In the genomic region with DNA sequence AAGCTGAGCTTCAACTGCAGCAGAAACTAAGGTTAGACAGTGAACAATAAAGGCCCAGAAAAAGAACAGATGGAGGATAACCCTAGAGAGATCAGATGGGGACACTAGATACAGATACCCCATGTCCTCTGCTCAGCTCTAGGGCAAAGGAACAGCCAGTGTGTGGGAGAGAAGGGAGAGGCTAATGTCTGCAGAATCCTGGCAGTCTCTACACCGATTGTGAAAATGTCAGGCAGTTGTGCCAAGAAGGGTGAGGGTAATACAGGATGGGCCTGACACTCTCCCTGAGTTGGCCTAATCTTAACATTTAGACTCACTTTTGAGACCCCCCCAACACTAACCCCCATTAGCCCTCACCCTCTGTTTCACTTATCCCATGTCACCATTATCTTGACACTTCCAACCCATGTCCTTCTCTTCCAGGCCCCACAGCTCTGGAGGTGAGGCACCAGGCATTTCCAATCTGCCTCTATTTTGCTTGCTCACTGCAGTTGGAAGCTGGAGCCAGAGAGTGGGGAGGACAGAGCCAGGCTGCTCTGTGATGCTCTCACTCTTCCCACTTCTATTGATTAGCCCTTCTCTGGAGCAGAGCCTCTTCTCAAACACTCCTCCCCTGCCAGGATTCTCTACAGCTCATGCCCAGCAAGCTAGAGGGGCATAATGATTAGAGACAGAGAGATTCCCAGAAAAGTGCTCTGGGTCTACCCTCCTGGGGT, we compare ENCODE assay signal across 19 cellular contexts. TPM values are rescaled to one million over a fixed set of nuclear protein-coding genes. Genes with fewer than 3 reads are reported as not detected.
A peak's percentile ranks its signal among the peaks of the same experiment; 100 is the strongest.
DNase-seq lines count a peak whose midpoint lies in the region; ATAC-seq, FAIRE-seq and TF ChIP-seq lines count a peak whose summit lies in the region.
"Had no signal": no experiment of that assay in that cellular context is flagged by ENCODE, and none has a peak within 500 bp of the region (broad histone marks: within the 10 kb centered on the region; RNA-seq: fewer than 3 reads in every experiment).

No MANE protein-coding gene starts in this region.

- no peak overlapping the region for H2AFZ ChIP-seq in HepG2 (ENCODE audit: low read length)
- H2AFZ ChIP-seq: GM23338 had no signal

- no peaks in the 10 kb centered on the region for H3K36me3 ChIP-seq in right lobe of liver
- no peaks in the 10 kb centered on the region for H3K36me3 ChIP-seq in HepG2 (replicated peaks in 1 of 2; ENCODE audit: control insufficient read depth in 1 of 2, insufficient read depth in 2 of 2, low read length in 2 of 2)
- no peaks in the 10 kb centered on the region for H3K36me3 ChIP-seq in heart left ventricle
- no peaks in the 10 kb centered on the region for H3K36me3 ChIP-seq in psoas muscle (ENCODE audit: insufficient read depth in 1 of 2, low read depth in 1 of 2)
- H3K36me3 ChIP-seq: pancreas had no signal

- TF ChIP-seq POLR2A in right lobe of liver (IDR thresholded peaks at IDR 0.05) (no peak), HepG2 (IDR thresholded peaks at IDR 0.05; ENCODE audit: insufficient read depth in 1 of 2, low read depth in 2 of 2, low read length in 2 of 2) (no peak), heart left ventricle (IDR thresholded peaks at IDR 0.05) (no peak)

- CTCF ChIA-PET in HepG2 (lab: Yijun Ruan, JAX; ENCODE audit: low intra/inter-chr PET ratio, low total read pairs) = no interaction called here

- ATAC-seq in right lobe of liver (peak; percentile 15 to 67 (median 46)), HepG2 (no peak), heart left ventricle (peak in 2 of 4 donors; percentile 3 to 8), psoas muscle (peak in 3 of 4 donors; percentile 7 to 18 (median 10))
- ATAC-seq: body of pancreas, GM23338, pancreas had no signal

- no peak overlapping the region for H3K4me3 ChIP-seq in right lobe of liver
- no peak overlapping the region for H3K4me3 ChIP-seq in HepG2 (replicated peaks in 1 of 3; ENCODE audit: insufficient read depth in 1 of 3, low read depth in 2 of 3, low read length in 3 of 3)
- peak overlapping the region in 9 of 12 donors; percentile 2 to 87 (median 73) for H3K4me3 ChIP-seq in heart left ventricle
- peak overlapping the region; percentile 85 for H3K4me3 ChIP-seq in psoas muscle
- H3K4me3 ChIP-seq: body of pancreas, GM23338, pancreas had no signal

- DNase-seq in right lobe of liver = peak in 2 of 3 donors; percentile 73 to 77
- DNase-seq in HepG2 (ENCODE audit: low spot score) = no peak
- peak in 3 of 5 donors; percentile 34 to 38 (median 34) for DNase-seq in heart left ventricle
- DNase-seq in psoas muscle = peak; percentile 13 to 43
- DNase-seq in activated CD4-positive, CD25-positive, alpha-beta regulatory T cell (lab: John Stamatoyannopoulos, UW) = no peak
- no peak for DNase-seq in frontal cortex (ENCODE audit: low spot score in 2 of 2)
- no peak for DNase-seq in NOMO-1 treated with dmso at 0.1 percent for 144 hours (lab: John Stamatoyannopoulos, UW; ENCODE audit: unreplicated experiment)
- DNase-seq in amygdala (lab: John Stamatoyannopoulos, UW) = no peak
- DNase-seq: activated CD4-positive, alpha-beta T cell treated with anti-CD3 and anti-CD28 coated beads, Interleukin-2, amount 50 U/mL, for 1 hour; activated naive CD4-positive, alpha-beta T cell treated with Interleukin-2 at 50 U/mL for 16 hours; body of pancreas; NCI-H1436; NCI-H2227 treated with DMSO at 0.1 percent for 48 hours; NK-92 treated with Interleukin-12 subunit alpha and Interleukin-12 subunit beta, amount 100 ng/mL, for 24 hours; pancreas; RPMI8226 had no signal

- H3K27me3 ChIP-seq in right lobe of liver = no peaks in the 10 kb centered on the region
- peaks cover 0 to 38% of the 10 kb centered on the region in 2 experiments; a peak in 2 of 5 replicates for H3K27me3 ChIP-seq in HepG2 (ENCODE audit: control insufficient read depth in 1 of 2, insufficient read depth in 2 of 2, low read length in 2 of 2)
- H3K27me3 ChIP-seq in heart left ventricle = no peaks in the 10 kb centered on the region
- H3K27me3 ChIP-seq in psoas muscle (ENCODE audit: insufficient read depth in 3 of 3, low read length in 2 of 3) = no peaks in the 10 kb centered on the region
- H3K27me3 ChIP-seq: body of pancreas, pancreas had no signal

- H3K4me1 ChIP-seq in right lobe of liver (peaks cover 0 to 63% (median 2%) of the 10 kb centered on the region in 4 donors), HepG2 (ENCODE audit: insufficient read depth, low read length) (peaks cover 29% of the 10 kb centered on the region), heart left ventricle (peaks cover 3 to 66% (median 49%) of the 10 kb centered on the region in 12 donors), psoas muscle (peaks cover 67% of the 10 kb centered on the region)

- no peak for FAIRE-seq in HepG2 (lab: Jason Lieb, UNC)
- no peak for FAIRE-seq in frontal cortex (lab: Jason Lieb, UNC)
- FAIRE-seq: A204.1, pancreas had no signal

- H3K4me2 ChIP-seq in HepG2 (ENCODE audit: low read depth, low read length) = no peak overlapping the region
- H3K4me2 ChIP-seq: GM23338, KMS-11 had no signal

- H3K9me3 ChIP-seq in right lobe of liver (no peaks in the 10 kb centered on the region), HepG2 (ENCODE audit: low read length) (no peaks in the 10 kb centered on the region), heart left ventricle (no peaks in the 10 kb centered on the region), psoas muscle (no peaks in the 10 kb centered on the region)
- H3K9me3 ChIP-seq: body of pancreas, pancreas had no signal

- no peak overlapping the region for H3K9ac ChIP-seq in HepG2 (ENCODE audit: insufficient read depth, low read depth, low read length)
- H3K9ac ChIP-seq: KMS-11 had no signal

- POLR2A ChIA-PET in HepG2 (lab: Yijun Ruan, JAX) = no interaction called here

- no TSS peak for BruUV-seq in HepG2 (replicated peaks; lab: Mats Ljungman, UMichigan)

- H3K27ac ChIP-seq in right lobe of liver = peak overlapping the region in 2 of 3 donors; percentile 2 to 59
- no peak overlapping the region for H3K27ac ChIP-seq in HepG2 (ENCODE audit: extremely low read length, insufficient read depth, low read length)
- H3K27ac ChIP-seq in heart left ventricle = peak overlapping the region; percentile 65 to 99 (median 92)
- peak overlapping the region; percentile 92 for H3K27ac ChIP-seq in psoas muscle
- H3K27ac ChIP-seq: body of pancreas, KMS-11, pancreas had no signal

- no CpG with 5 or more reads among the region's 1 CpG for WGBS in right lobe of liver (ENCODE audit: insufficient coverage, low coverage, low lambda C conversion rate, missing lambda C conversion rate)
- 0% methylated on average over 1 of the region's 1 CpG for WGBS in HepG2 (ENCODE audit: low lambda C conversion rate)
- WGBS in heart left ventricle, 4 donors = 12 to 18% (median 16%) methylated on average over 1 of the region's 1 CpG
- WGBS in psoas muscle, 3 donors = 13 to 25% (median 15%) methylated on average over 1 of the region's 1 CpG

- no peaks in the 10 kb centered on the region; the same call in 1 of the 2 replicates for H4K20me1 ChIP-seq in HepG2 (ENCODE audit: insufficient read depth, low read length)

- no peak for TF ChIP-seq CTCF in right lobe of liver (IDR thresholded peaks at IDR 0.05)
- TF ChIP-seq CTCF in HepG2 (CRISPR knock-in tag; IDR thresholded peaks at IDR 0.05) = no peak
- no peak for TF ChIP-seq CTCF in heart left ventricle (IDR thresholded peaks at IDR 0.05)
- TF ChIP-seq CTCF in psoas muscle (IDR thresholded peaks at IDR 0.05) = no peak

- in situ Hi-C loops in HepG2 (cut with HindIII; ENCODE audit: extremely low pct_ligation_motif_present, low pct_unique_long_range_greater_than_20kb) = no loop called here

- intact Hi-C loops in right lobe of liver (cut with DNase I) = no loop called here
- intact Hi-C loops in HepG2 (cut with micrococcal nuclease; ENCODE audit: unreplicated experiment) = no loop called here
- intact Hi-C loops in heart left ventricle (cut with DNase I) = no loop called here
- intact Hi-C loops in psoas muscle (cut with DNase I) = no loop called here

- TF ChIP-seq EP300 in HepG2 (IDR thresholded peaks at IDR 0.05; ENCODE audit: low read depth in 2 of 2, low read length in 2 of 2) = no peak
- TF ChIP-seq EP300 in HepG2 (CRISPR knock-in tag; IDR thresholded peaks at IDR 0.05; ENCODE audit: borderline replicate concordance) = no peak

- H3K79me2 ChIP-seq in HepG2 (ENCODE audit: insufficient read depth, low read length) = no peaks in the 10 kb centered on the region

- TF ChIP-seq RAD21 in HepG2 (CRISPR knock-in tag; IDR thresholded peaks at IDR 0.05) = no peak

RNA-seq across cellular contexts. Expression of gene BLOC1S1, which starts 3.0 kb away (rescaled TPM):
- 100 to 1,000 TPM in 3 of 6 experiments, 10 to 100 TPM in 3; 81.8 to 175 (median 99.0) TPM for total RNA-seq in right lobe of liver
- total RNA-seq in HepG2 (2016; rRNA removed; fragmentation: Illumina TruSeq; extraction: Trizol) = 95.3 and 99.7 TPM in 2 replicates
- 118 and 144 TPM in 2 replicates for total RNA-seq in HepG2 (2016; cell fraction: cytosol; rRNA removed; fragmentation: Illumina TruSeq; extraction: Trizol; ENCODE audit: low read depth)
- 97.9 and 110 TPM in 2 replicates for total RNA-seq in HepG2 (2016; cell fraction: insoluble cytoplasmic fraction; rRNA removed; fragmentation: Illumina TruSeq; extraction: Trizol)
- total RNA-seq in HepG2 (2016; cell fraction: membrane; rRNA removed; fragmentation: Illumina TruSeq; extraction: Trizol) = 102 and 108 TPM in 2 replicates
- total RNA-seq in HepG2 (2016; cell fraction: nucleus; rRNA removed; fragmentation: Illumina TruSeq; extraction: Trizol) = 34.2 and 48.7 TPM in 2 replicates
- 50.5 and 55.1 TPM in 2 replicates for polyA plus RNA-seq in HepG2 (2011; rRNA removed)
- 74.9 and 112 TPM in 2 replicates for polyA plus RNA-seq in HepG2 (2011; cell fraction: cytosol; rRNA removed)
- 22.5 and 27.2 TPM in 2 replicates for polyA plus RNA-seq in HepG2 (2011; cell fraction: nucleus; rRNA removed)
- 34.8 and 38.2 TPM in 2 replicates for polyA plus RNA-seq in HepG2 (2012)
- polyA plus RNA-seq in HepG2 (2016; cell fraction: cytosol; fragmentation: Illumina TruSeq; extraction: Trizol; ENCODE audit: low read depth) = 149 and 162 TPM in 2 replicates
- polyA plus RNA-seq in HepG2 (2016; cell fraction: insoluble cytoplasmic fraction; fragmentation: Illumina TruSeq; extraction: Trizol; ENCODE audit: low read depth) = 107 and 112 TPM in 2 replicates
- 91.5 and 100 TPM in 2 replicates for polyA plus RNA-seq in HepG2 (2016; cell fraction: membrane; fragmentation: Illumina TruSeq; extraction: Trizol; ENCODE audit: low read depth)
- polyA plus RNA-seq in HepG2 (2016; cell fraction: nucleus; fragmentation: Illumina TruSeq; extraction: Trizol; ENCODE audit: insufficient read depth, low read depth) = 64.2 and 67.2 TPM in 2 replicates
- polyA minus RNA-seq in HepG2 (2011; rRNA and poly(A)+ RNA removed; ENCODE audit: low replicate concordance) = 21.9 and 89.7 TPM in 2 replicates
- polyA minus RNA-seq in HepG2 (2011; cell fraction: cytosol; rRNA and poly(A)+ RNA removed) = 6.7 and 11.0 TPM in 2 replicates
- polyA minus RNA-seq in HepG2 (2011; cell fraction: nucleus; rRNA and poly(A)+ RNA removed) = 7.8 and 8.2 TPM in 2 replicates
- total RNA-seq in heart left ventricle = 100 to 1,000 TPM in 5 of 9 donors, 10 to 100 TPM in 4; 71.3 to 173 (median 131) TPM
- polyA plus RNA-seq in heart left ventricle = 100 to 1,000 TPM; 187 to 314 TPM
- 100 to 1,000 TPM; 127 to 193 (median 165) TPM for total RNA-seq in psoas muscle
- 100 to 1,000 TPM; 185 to 260 (median 228) TPM for polyA plus RNA-seq in psoas muscle
- 21.2 TPM for total RNA-seq in frontal cortex

RNA-seq across cellular contexts. Expression of gene ITGA7, which starts 5.2 kb away (rescaled TPM):
- total RNA-seq in right lobe of liver = 10 to 100 TPM in 3 of 6 experiments, 1 to 10 TPM in 3; 3.1 to 20.1 (median 8.3) TPM
- total RNA-seq in HepG2 (2016; rRNA removed; fragmentation: Illumina TruSeq; extraction: Trizol) = 0.24 and 0.75 TPM in 2 replicates
- not detected in 2 replicates for total RNA-seq in HepG2 (2016; cell fraction: cytosol; rRNA removed; fragmentation: Illumina TruSeq; extraction: Trizol; ENCODE audit: low read depth)
- 0.15 and 0.35 TPM in 2 replicates for total RNA-seq in HepG2 (2016; cell fraction: insoluble cytoplasmic fraction; rRNA removed; fragmentation: Illumina TruSeq; extraction: Trizol)
- total RNA-seq in HepG2 (2016; cell fraction: membrane; rRNA removed; fragmentation: Illumina TruSeq; extraction: Trizol) = 0.03 and 0.14 TPM in 2 replicates
- 1.3 and 1.5 TPM in 2 replicates for total RNA-seq in HepG2 (2016; cell fraction: nucleus; rRNA removed; fragmentation: Illumina TruSeq; extraction: Trizol)
- 0.65 and 1.8 TPM in 2 replicates for polyA plus RNA-seq in HepG2 (2011; rRNA removed)
- polyA plus RNA-seq in HepG2 (2011; cell fraction: cytosol; rRNA removed) = 0.16 and 0.28 TPM in 2 replicates
- 12.1 and 12.6 TPM in 2 replicates for polyA plus RNA-seq in HepG2 (2011; cell fraction: nucleus; rRNA removed)
- polyA plus RNA-seq in HepG2 (2012) = 1.1 and 1.2 TPM in 2 replicates
- polyA plus RNA-seq in HepG2 (2016; cell fraction: cytosol; fragmentation: Illumina TruSeq; extraction: Trizol; ENCODE audit: low read depth) = not detected in 2 replicates
- 0.28 TPM in 1 of 2 replicates, not detected in the other for polyA plus RNA-seq in HepG2 (2016; cell fraction: insoluble cytoplasmic fraction; fragmentation: Illumina TruSeq; extraction: Trizol; ENCODE audit: low read depth)
- polyA plus RNA-seq in HepG2 (2016; cell fraction: membrane; fragmentation: Illumina TruSeq; extraction: Trizol; ENCODE audit: low read depth) = not detected in 2 replicates
- polyA plus RNA-seq in HepG2 (2016; cell fraction: nucleus; fragmentation: Illumina TruSeq; extraction: Trizol; ENCODE audit: insufficient read depth, low read depth) = 1.7 and 2.7 TPM in 2 replicates
- polyA minus RNA-seq in HepG2 (2011; rRNA and poly(A)+ RNA removed; ENCODE audit: low replicate concordance) = 1.4 and 1.9 TPM in 2 replicates
- polyA minus RNA-seq in HepG2 (2011; cell fraction: cytosol; rRNA and poly(A)+ RNA removed) = not detected in 2 replicates
- polyA minus RNA-seq in HepG2 (2011; cell fraction: nucleus; rRNA and poly(A)+ RNA removed) = 2.2 and 3.1 TPM in 2 replicates
- total RNA-seq in heart left ventricle = 1,000 to 10,000 TPM in 1 of 9 donors, 100 to 1,000 TPM in 8; 199 to 1,007 (median 620) TPM
- 100 to 1,000 TPM; 173 to 573 TPM for polyA plus RNA-seq in heart left ventricle
- 100 to 1,000 TPM; 297 to 433 (median 350) TPM for total RNA-seq in psoas muscle
- 100 to 1,000 TPM in 2 of 3 donors, 10 to 100 TPM in 1; 51.8 to 254 (median 152) TPM for polyA plus RNA-seq in psoas muscle
- 3.7 TPM for total RNA-seq in frontal cortex

RNA-seq across cellular contexts. Expression of gene RDH5, which starts 7.3 kb away (rescaled TPM):
- total RNA-seq in right lobe of liver (10 to 100 TPM; 26.3 to 52.5 (median 43.0) TPM), HepG2 (2016; rRNA removed; fragmentation: Illumina TruSeq; extraction: Trizol) (1.0 and 2.6 TPM in 2 replicates), heart left ventricle (10 to 100 TPM in 8 of 9 donors, 1 to 10 TPM in 1; 5.9 to 20.5 (median 16.2) TPM), psoas muscle (10 to 100 TPM; 11.4 to 25.4 (median 16.0) TPM), frontal cortex (4.5 TPM)
- total RNA-seq in HepG2 (2016; cell fraction: cytosol; rRNA removed; fragmentation: Illumina TruSeq; extraction: Trizol; ENCODE audit: low read depth) = 1.2 and 1.5 TPM in 2 replicates
- 1.2 and 2.6 TPM in 2 replicates for total RNA-seq in HepG2 (2016; cell fraction: insoluble cytoplasmic fraction; rRNA removed; fragmentation: Illumina TruSeq; extraction: Trizol)
- 1.3 and 1.5 TPM in 2 replicates for total RNA-seq in HepG2 (2016; cell fraction: membrane; rRNA removed; fragmentation: Illumina TruSeq; extraction: Trizol)
- 4.5 and 6.2 TPM in 2 replicates for total RNA-seq in HepG2 (2016; cell fraction: nucleus; rRNA removed; fragmentation: Illumina TruSeq; extraction: Trizol)
- polyA plus RNA-seq in HepG2 (2011; rRNA removed) (5.7 TPM in 2 replicates), heart left ventricle (10 to 100 TPM; 25.8 to 42.4 TPM), psoas muscle (10 to 100 TPM in 2 of 3 donors, 1 to 10 TPM in 1; 7.0 to 14.0 (median 11.9) TPM)
- polyA plus RNA-seq in HepG2 (2011; cell fraction: cytosol; rRNA removed) = 2.4 and 3.4 TPM in 2 replicates
- polyA plus RNA-seq in HepG2 (2011; cell fraction: nucleus; rRNA removed) = 17.8 and 19.4 TPM in 2 replicates
- 3.3 and 4.2 TPM in 2 replicates for polyA plus RNA-seq in HepG2 (2012)
- polyA plus RNA-seq in HepG2 (2016; cell fraction: cytosol; fragmentation: Illumina TruSeq; extraction: Trizol; ENCODE audit: low read depth) = 0.41 and 0.84 TPM in 2 replicates
- polyA plus RNA-seq in HepG2 (2016; cell fraction: insoluble cytoplasmic fraction; fragmentation: Illumina TruSeq; extraction: Trizol; ENCODE audit: low read depth) = 0.71 and 0.91 TPM in 2 replicates
- 1.0 and 1.1 TPM in 2 replicates for polyA plus RNA-seq in HepG2 (2016; cell fraction: membrane; fragmentation: Illumina TruSeq; extraction: Trizol; ENCODE audit: low read depth)
- polyA plus RNA-seq in HepG2 (2016; cell fraction: nucleus; fragmentation: Illumina TruSeq; extraction: Trizol; ENCODE audit: insufficient read depth, low read depth) = 9.3 and 11.2 TPM in 2 replicates
- polyA minus RNA-seq in HepG2 (2011; rRNA and poly(A)+ RNA removed; ENCODE audit: low replicate concordance) = 4.1 and 8.8 TPM in 2 replicates
- polyA minus RNA-seq in HepG2 (2011; cell fraction: cytosol; rRNA and poly(A)+ RNA removed) = 0.53 and 0.79 TPM in 2 replicates
- polyA minus RNA-seq in HepG2 (2011; cell fraction: nucleus; rRNA and poly(A)+ RNA removed) = 11.6 and 16.1 TPM in 2 replicates

RNA-seq across cellular contexts. Expression of gene CD63, which starts 16.0 kb away (rescaled TPM):
- total RNA-seq in right lobe of liver (100 to 1,000 TPM; 213 to 556 (median 317) TPM), HepG2 (2016; rRNA removed; fragmentation: Illumina TruSeq; extraction: Trizol) (134 and 277 TPM in 2 replicates), heart left ventricle (1,000 to 10,000 TPM in 3 of 9 donors, 100 to 1,000 TPM in 6; 475 to 1,670 (median 767) TPM), psoas muscle (1,000 to 10,000 TPM in 2 of 4 donors, 100 to 1,000 TPM in 2; 592 to 1,401 (median 983) TPM), frontal cortex (227 TPM)
- total RNA-seq in HepG2 (2016; cell fraction: cytosol; rRNA removed; fragmentation: Illumina TruSeq; extraction: Trizol; ENCODE audit: low read depth) = 129 and 132 TPM in 2 replicates
- total RNA-seq in HepG2 (2016; cell fraction: insoluble cytoplasmic fraction; rRNA removed; fragmentation: Illumina TruSeq; extraction: Trizol) = 128 and 284 TPM in 2 replicates
- total RNA-seq in HepG2 (2016; cell fraction: membrane; rRNA removed; fragmentation: Illumina TruSeq; extraction: Trizol) = 138 and 152 TPM in 2 replicates
- total RNA-seq in HepG2 (2016; cell fraction: nucleus; rRNA removed; fragmentation: Illumina TruSeq; extraction: Trizol) = 203 and 224 TPM in 2 replicates
- polyA plus RNA-seq in HepG2 (2011; rRNA removed) (211 and 234 TPM in 2 replicates), heart left ventricle (1,000 to 10,000 TPM; 1,034 to 2,790 TPM), psoas muscle (1,000 to 10,000 TPM; 1,147 to 2,407 (median 1,257) TPM)
- polyA plus RNA-seq in HepG2 (2011; cell fraction: cytosol; rRNA removed) = 424 and 444 TPM in 2 replicates
- 140 and 196 TPM in 2 replicates for polyA plus RNA-seq in HepG2 (2011; cell fraction: nucleus; rRNA removed)
- 226 and 283 TPM in 2 replicates for polyA plus RNA-seq in HepG2 (2012)
- polyA plus RNA-seq in HepG2 (2016; cell fraction: cytosol; fragmentation: Illumina TruSeq; extraction: Trizol; ENCODE audit: low read depth) = 186 and 213 TPM in 2 replicates
- polyA plus RNA-seq in HepG2 (2016; cell fraction: insoluble cytoplasmic fraction; fragmentation: Illumina TruSeq; extraction: Trizol; ENCODE audit: low read depth) = 153 and 161 TPM in 2 replicates
- 149 and 167 TPM in 2 replicates for polyA plus RNA-seq in HepG2 (2016; cell fraction: membrane; fragmentation: Illumina TruSeq; extraction: Trizol; ENCODE audit: low read depth)
- polyA plus RNA-seq in HepG2 (2016; cell fraction: nucleus; fragmentation: Illumina TruSeq; extraction: Trizol; ENCODE audit: insufficient read depth, low read depth) = 381 and 422 TPM in 2 replicates
- polyA minus RNA-seq in HepG2 (2011; rRNA and poly(A)+ RNA removed; ENCODE audit: low replicate concordance) = 159 and 211 TPM in 2 replicates
- 94.7 and 99.2 TPM in 2 replicates for polyA minus RNA-seq in HepG2 (2011; cell fraction: cytosol; rRNA and poly(A)+ RNA removed)
- polyA minus RNA-seq in HepG2 (2011; cell fraction: nucleus; rRNA and poly(A)+ RNA removed) = 47.0 and 55.9 TPM in 2 replicates

RNA-seq across cellular contexts. Expression of gene GDF11, which starts 30.1 kb away (rescaled TPM):
- total RNA-seq in right lobe of liver (under 1 TPM; 0.25 to 0.95 (median 0.54) TPM), HepG2 (2016; rRNA removed; fragmentation: Illumina TruSeq; extraction: Trizol) (1.4 and 1.5 TPM in 2 replicates), heart left ventricle (10 to 100 TPM in 7 of 9 donors, 1 to 10 TPM in 2; 7.8 to 18.2 (median 12.4) TPM), psoas muscle (1 to 10 TPM in 3 of 4 donors, under 1 TPM in 1; 0.88 to 4.8 (median 1.4) TPM), frontal cortex (6.1 TPM)
- 5.4 and 5.8 TPM in 2 replicates for total RNA-seq in HepG2 (2016; cell fraction: cytosol; rRNA removed; fragmentation: Illumina TruSeq; extraction: Trizol; ENCODE audit: low read depth)
- 0.56 and 1.8 TPM in 2 replicates for total RNA-seq in HepG2 (2016; cell fraction: insoluble cytoplasmic fraction; rRNA removed; fragmentation: Illumina TruSeq; extraction: Trizol)
- total RNA-seq in HepG2 (2016; cell fraction: membrane; rRNA removed; fragmentation: Illumina TruSeq; extraction: Trizol) = 6.1 and 6.4 TPM in 2 replicates
- 0.53 and 1.2 TPM in 2 replicates for total RNA-seq in HepG2 (2016; cell fraction: nucleus; rRNA removed; fragmentation: Illumina TruSeq; extraction: Trizol)
- polyA plus RNA-seq in HepG2 (2011; rRNA removed) (0.63 and 1.0 TPM in 2 replicates), heart left ventricle (10 to 100 TPM in 1 of 2 donors, 1 to 10 TPM in 1; 6.9 to 15.7 TPM), psoas muscle (1 to 10 TPM in 2 of 3 donors, under 1 TPM in 1; 0.34 to 3.7 (median 2.3) TPM)
- polyA plus RNA-seq in HepG2 (2011; cell fraction: cytosol; rRNA removed) = 0.85 and 1.1 TPM in 2 replicates
- 0.83 and 1.1 TPM in 2 replicates for polyA plus RNA-seq in HepG2 (2011; cell fraction: nucleus; rRNA removed)
- polyA plus RNA-seq in HepG2 (2012) = 0.56 and 1.0 TPM in 2 replicates
- polyA plus RNA-seq in HepG2 (2016; cell fraction: cytosol; fragmentation: Illumina TruSeq; extraction: Trizol; ENCODE audit: low read depth) = 14.3 and 14.9 TPM in 2 replicates
- 2.1 and 3.0 TPM in 2 replicates for polyA plus RNA-seq in HepG2 (2016; cell fraction: insoluble cytoplasmic fraction; fragmentation: Illumina TruSeq; extraction: Trizol; ENCODE audit: low read depth)
- polyA plus RNA-seq in HepG2 (2016; cell fraction: membrane; fragmentation: Illumina TruSeq; extraction: Trizol; ENCODE audit: low read depth) = 11.3 and 12.5 TPM in 2 replicates
- polyA plus RNA-seq in HepG2 (2016; cell fraction: nucleus; fragmentation: Illumina TruSeq; extraction: Trizol; ENCODE audit: insufficient read depth, low read depth) = 2.0 and 2.7 TPM in 2 replicates
- polyA minus RNA-seq in HepG2 (2011; rRNA and poly(A)+ RNA removed; ENCODE audit: low replicate concordance) = 1.8 and 14.3 TPM in 2 replicates
- 0.18 and 0.49 TPM in 2 replicates for polyA minus RNA-seq in HepG2 (2011; cell fraction: cytosol; rRNA and poly(A)+ RNA removed)
- 0.90 and 0.99 TPM in 2 replicates for polyA minus RNA-seq in HepG2 (2011; cell fraction: nucleus; rRNA and poly(A)+ RNA removed)

Comparison
In these comparisons a context has a peak if more than half of its experiments do, and no peak if none do; other contexts are left out.
1. DNase-seq: peak in right lobe of liver (2 of 3), heart left ventricle (3 of 5) and psoas muscle (2 of 2); none in HepG2 (single experiment), activated CD4-positive, CD25-positive, alpha-beta regulatory T cell (0 of 4), frontal cortex (0 of 2), NOMO-1 treated with dmso at 0.1 percent for 144 hours (single experiment) and amygdala (0 of 56).
2. H3K4me3 ChIP-seq: peak in heart left ventricle (9 of 12) and psoas muscle (single experiment); none in right lobe of liver (0 of 3) and HepG2 (0 of 3).
3. RNA of gene ITGA7, which starts 5.2 kb away (total RNA-seq): 199 to 1,007 TPM in heart left ventricle and 297 to 433 TPM in psoas muscle; 3.1 to 20.1 TPM in right lobe of liver, 3.7 TPM in frontal cortex (single experiment) and 0.03 to 1.5 TPM in HepG2; every median in the first group is over 4 times any median in the second.